In genomic region chr15:70056091-70056680, GRCh38 we compare ENCODE assay signal across 16 cellular contexts.
"Had no signal": no experiment of that assay in that cellular context is flagged by ENCODE, and none has a peak within 500 bp of the region (broad histone marks: within the 10 kb centered on the region; RNA-seq: fewer than 3 reads in every experiment).

No MANE protein-coding gene starts in this region.

- H3K27me3 Mint-ChIP-seq: stimulated activated naive B cell treated with anti-CD40 and anti-IgM and Interleukin-4, amounts not matched to agents 10 μg/mL and 1 μg/mL and 100 μg/mL, for 72 hours had no signal

- H3K4me2 ChIP-seq: smooth muscle cell had no signal

- H3K4me1 Mint-ChIP-seq: stimulated activated naive B cell treated with anti-CD40 and anti-IgM and Interleukin-4, amounts not matched to agents 10 μg/mL and 1 μg/mL and 100 μg/mL, for 72 hours had no signal

- H3K9me3 Mint-ChIP-seq: activated T-cell treated with anti-CD3 and anti-CD28 coated beads, Interleukin-2, amount 50 U/mL, for 72 hours; nephron progenitor cell; stimulated activated naive B cell treated with anti-CD40 and anti-IgM and Interleukin-4, amounts not matched to agents 10 μg/mL and 1 μg/mL and 100 μg/mL, for 72 hours had no signal

- H3K9me3 ChIP-seq: colonic mucosa, gastrocnemius medialis, heart right ventricle, left ventricle myocardium inferior, upper lobe of left lung had no signal

- DNase-seq: activated CD4-positive, alpha-beta T cell treated with anti-CD3 and anti-CD28 coated beads, Interleukin-2, amount 50 U/mL, for 4 hours; activated naive CD4-positive, alpha-beta T cell; activated T-cell treated with anti-CD3 and anti-CD28 coated beads, Interleukin-2, amount 50 U/mL, for 72 hours; colonic mucosa; effector memory CD4-positive, alpha-beta T cell; heart right ventricle; left ventricle myocardium inferior; nephron progenitor cell; stimulated activated naive B cell treated with anti-CD40 and anti-IgM and Interleukin-4, amounts not matched to agents 10 μg/mL and 1 μg/mL and 100 μg/mL, for 72 hours; substantia nigra; upper lobe of left lung had no signal

- H3K4me3 ChIP-seq: colonic mucosa, gastrocnemius medialis, heart right ventricle, left ventricle myocardium inferior, smooth muscle cell, upper lobe of left lung had no signal

- H3K27ac Mint-ChIP-seq: activated T-cell treated with anti-CD3 and anti-CD28 coated beads, Interleukin-2, amount 50 U/mL, for 72 hours; nephron progenitor cell; stimulated activated naive B cell treated with anti-CD40 and anti-IgM and Interleukin-4, amounts not matched to agents 10 μg/mL and 1 μg/mL and 100 μg/mL, for 72 hours had no signal

- H3K4me3 Mint-ChIP-seq: activated T-cell treated with anti-CD3 and anti-CD28 coated beads, Interleukin-2, amount 50 U/mL, for 72 hours; nephron progenitor cell; stimulated activated naive B cell treated with anti-CD40 and anti-IgM and Interleukin-4, amounts not matched to agents 10 μg/mL and 1 μg/mL and 100 μg/mL, for 72 hours had no signal

- H3K27ac ChIP-seq: colonic mucosa, epithelial cell of prostate, gastrocnemius medialis, heart right ventricle, left ventricle myocardium inferior, upper lobe of left lung had no signal

- FAIRE-seq: astrocyte, islet of Langerhans had no signal

- H3K27me3 ChIP-seq: colonic mucosa, gastrocnemius medialis, heart right ventricle, upper lobe of left lung had no signal

- ATAC-seq: activated T-cell treated with anti-CD3 and anti-CD28 coated beads, Interleukin-2, amount 50 U/mL, for 72 hours; gastrocnemius medialis; heart right ventricle; stimulated activated naive B cell treated with anti-CD40 and anti-IgM and Interleukin-4, amounts not matched to agents 10 μg/mL and 1 μg/mL and 100 μg/mL, for 72 hours had no signal

- H3K4me1 ChIP-seq: colonic mucosa, gastrocnemius medialis, left ventricle myocardium inferior, upper lobe of left lung had no signal
